In the genomic region with DNA sequence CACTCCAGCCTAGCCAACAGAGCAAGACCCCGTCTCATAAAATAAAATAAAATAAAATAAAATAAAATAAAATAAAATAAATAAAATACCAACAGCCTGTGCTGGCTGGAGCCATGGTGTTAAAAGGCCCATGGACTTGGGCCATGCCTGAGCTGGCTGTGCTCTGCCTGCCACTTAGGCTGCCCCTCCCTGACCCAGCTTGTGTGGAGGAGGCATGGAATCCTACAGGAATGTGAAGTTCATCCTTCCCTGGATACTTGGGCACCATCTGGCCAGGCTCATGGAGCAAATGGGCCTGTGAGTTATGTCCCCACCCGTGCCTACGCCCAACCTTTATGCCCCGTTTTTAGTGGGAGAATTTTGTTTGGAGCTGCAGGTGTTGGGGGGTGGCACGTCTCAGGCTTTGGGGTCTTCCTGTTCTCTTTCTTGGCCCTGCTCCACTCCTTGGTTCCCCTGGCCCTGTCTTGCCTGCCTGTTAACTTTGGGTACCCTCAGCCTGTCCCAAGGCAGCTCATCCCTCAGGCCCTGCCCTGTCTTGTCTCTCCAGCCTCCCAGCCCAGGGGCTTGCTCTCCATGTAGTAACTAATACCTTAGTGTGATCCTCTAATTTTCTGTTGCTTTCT, we compare ENCODE assay signal across 17 cellular contexts. TPM values are rescaled to one million over a fixed set of nuclear protein-coding genes. Genes with fewer than 3 reads are reported as not detected.
DNase-seq lines count a peak whose midpoint lies in the region; ATAC-seq, FAIRE-seq and TF ChIP-seq lines count a peak whose summit lies in the region.
"Had no signal": no experiment of that assay in that cellular context is flagged by ENCODE, and none has a peak within 500 bp of the region (broad histone marks: within the 10 kb centered on the region; RNA-seq: fewer than 3 reads in every experiment).

No MANE protein-coding gene starts in this region.

- in situ Hi-C loops in GM23248 (cut with MboI) (no loop called here), K562 (cut with MboI) (no loop called here)

- H2AFZ ChIP-seq in GM23248 (no peak overlapping the region), K562 (ENCODE audit: low read depth, low read length) (no peak overlapping the region)

- H3K79me2 ChIP-seq in GM23248 (ENCODE audit: insufficient read depth) = peaks cover 96% of the 10 kb centered on the region
- peaks cover 92% of the 10 kb centered on the region for H3K79me2 ChIP-seq in K562 (ENCODE audit: control insufficient read depth, insufficient read depth, low read length)

- H4K20me1 ChIP-seq in GM23248 (ENCODE audit: insufficient read depth) (no peaks in the 10 kb centered on the region), K562 (replicated peaks; ENCODE audit: control insufficient read depth, insufficient read depth, low read length) (peaks cover 61% of the 10 kb centered on the region)

- intact Hi-C loops in CD4-positive, alpha-beta T cell (cut with DNase I, micrococcal nuclease) = no loop called here
- intact Hi-C loops in K562 (cut with micrococcal nuclease) = no loop called here
- intact Hi-C loops in A673 (cut with micrococcal nuclease; ENCODE audit: unreplicated experiment) = no loop called here
- intact Hi-C loops in adrenal gland (cut with DNase I) = no loop called here

- H3K27ac Mint-ChIP-seq in CD4-positive, alpha-beta T cell = peak overlapping the region; percentile 83
- H3K27ac Mint-ChIP-seq in nephron = peak overlapping the region in 2 of 3 experiments; percentile 18 to 24

- BruUV-seq in K562 (replicated peaks; lab: Mats Ljungman, UMichigan) = no TSS peak
- BruUV-seq in A673 (replicated peaks; lab: Mats Ljungman, UMichigan) = no TSS peak

- peaks cover 17% of the 10 kb centered on the region for H3K9me3 ChIP-seq in CD4-positive, alpha-beta T cell (ENCODE audit: control insufficient read depth, low read length)
- H3K9me3 ChIP-seq in GM23248 (ENCODE audit: low read depth) = no peaks in the 10 kb centered on the region
- no peaks in the 10 kb centered on the region for H3K9me3 ChIP-seq in K562 (replicated peaks; ENCODE audit: control insufficient read depth, insufficient read depth, low read depth, low read length)
- H3K9me3 ChIP-seq in A673 (ENCODE audit: low read depth, low read length, poor library complexity, severe bottlenecking) = peaks cover 19% of the 10 kb centered on the region
- peaks cover 0 to 22% (median 10%) of the 10 kb centered on the region in 3 donors for H3K9me3 ChIP-seq in adrenal gland (replicated peaks in 1 of 3)
- H3K9me3 ChIP-seq: body of pancreas had no signal

- H3K4me3 Mint-ChIP-seq in CD4-positive, alpha-beta T cell = no peak overlapping the region
- H3K4me3 Mint-ChIP-seq in nephron = no peak overlapping the region

- H3K4me2 ChIP-seq in GM23248 (ENCODE audit: unreplicated experiment) (no peak overlapping the region), K562 (ENCODE audit: insufficient read depth, low read length) (no peak overlapping the region)
- H3K4me2 ChIP-seq: KMS-11 had no signal

- POLR2A ChIA-PET in CD4-positive, alpha-beta T cell (lab: Charles Lee) = no interaction called here
- POLR2A ChIA-PET in K562 (lab: Yijun Ruan, JAX) (interaction anchor here (0.9 to 80.1 kb wide), 4 partner anchors 16 to 45 kb away, joined by 3 to 3476 read pairs (median 177); partner anchors contain the start of genes BCR and RAB36), A673 (lab: Charles Lee; ENCODE audit: low non-redundant PET) (no interaction called here)

- no peak for TF ChIP-seq EP300 in K562 (IDR thresholded peaks at IDR 0.05; ENCODE audit: low read length)

- H3K27me3 ChIP-seq in CD4-positive, alpha-beta T cell (ENCODE audit: control insufficient read depth, insufficient read depth, low read length) = no peaks in the 10 kb centered on the region
- H3K27me3 ChIP-seq in GM23248 (replicated peaks; ENCODE audit: insufficient read depth) (no peaks in the 10 kb centered on the region), K562 (ENCODE audit: control insufficient read depth in 2 of 2, insufficient read depth in 2 of 2, low read length in 2 of 2) (no peaks in the 10 kb centered on the region), A673 (replicated peaks; ENCODE audit: insufficient read depth, low read depth, low read length, poor library complexity) (no peaks in the 10 kb centered on the region), adrenal gland (no peaks in the 10 kb centered on the region)
- H3K27me3 ChIP-seq: body of pancreas had no signal

- no peak for ATAC-seq in CD4-positive, alpha-beta T cell (ENCODE audit: poor library complexity)
- ATAC-seq in K562 = no peak
- ATAC-seq in HG03565 (IDR thresholded peaks at IDR 0.05; ENCODE audit: unreplicated experiment) = no peak
- ATAC-seq: body of pancreas had no signal

- H3K9me3 Mint-ChIP-seq in CD4-positive, alpha-beta T cell = peaks cover 6% of the 10 kb centered on the region
- peaks cover 32% of the 10 kb centered on the region for H3K9me3 Mint-ChIP-seq in nephron

- FAIRE-seq in K562 (lab: Jason Lieb, UNC) = no peak

- peaks cover 27% of the 10 kb centered on the region for H3F3A ChIP-seq in GM23248 (ENCODE audit: insufficient read depth)

- no peak overlapping the region for H3K4me3 ChIP-seq in GM23248
- H3K4me3 ChIP-seq in K562 = no peak overlapping the region
- no peak overlapping the region for H3K4me3 ChIP-seq in A673 (ENCODE audit: low read depth, low read length, poor library complexity, severe bottlenecking)
- no peak overlapping the region for H3K4me3 ChIP-seq in adrenal gland
- H3K4me3 ChIP-seq: body of pancreas had no signal

- no peak for TF ChIP-seq CTCF in CD4-positive, alpha-beta T cell (IDR thresholded peaks at IDR 0.05)
- TF ChIP-seq CTCF in K562 (IDR thresholded peaks at IDR 0.05 in 2 of 3, conservative IDR thresholded peaks at IDR 0.05 in 1 of 3; ENCODE audit: insufficient read depth in 2 of 3, low read depth in 1 of 3, low read length in 3 of 3) = no peak
- TF ChIP-seq CTCF in nephron (IDR thresholded peaks at IDR 0.05; ENCODE audit: unreplicated experiment in 3 of 3) = no peak
- no peak for TF ChIP-seq CTCF in A673 (conservative IDR thresholded peaks at IDR 0.05; ENCODE audit: low read depth, low read length)
- no peak for TF ChIP-seq CTCF in adrenal gland (IDR thresholded peaks at IDR 0.05)

- TF ChIP-seq POLR2A in K562 (conservative IDR thresholded peaks at IDR 0.05) (no peak), adrenal gland (IDR thresholded peaks at IDR 0.05) (no peak)

- no peak overlapping the region for H3K27ac ChIP-seq in CD4-positive, alpha-beta T cell (ENCODE audit: low read depth, low read length)
- H3K27ac ChIP-seq in GM23248 (no peak overlapping the region), K562 (ENCODE audit: extremely low read depth, low read depth, low read length) (no peak overlapping the region), A673 (ENCODE audit: low read depth, low read length, poor library complexity, severe bottlenecking) (no peak overlapping the region), adrenal gland (no peak overlapping the region)
- H3K27ac ChIP-seq: body of pancreas, HL-60, KMS-11 had no signal

- H3K4me1 ChIP-seq in GM23248 (ENCODE audit: insufficient read depth) = peaks cover 39% of the 10 kb centered on the region
- peaks cover 3 to 13% of the 10 kb centered on the region in 2 experiments; a peak in 3 of 5 replicates for H3K4me1 ChIP-seq in K562 (replicated peaks in 1 of 2; ENCODE audit: control insufficient read depth in 2 of 2, insufficient read depth in 2 of 2, low read length in 2 of 2)
- H3K4me1 ChIP-seq in A673 (ENCODE audit: insufficient read depth, low read length, poor library complexity, severe bottlenecking) = peaks cover 12% of the 10 kb centered on the region
- peaks cover 0 to 21% of the 10 kb centered on the region in 2 donors for H3K4me1 ChIP-seq in adrenal gland (replicated peaks in 1 of 2)

- no peaks in the 10 kb centered on the region for H3K27me3 Mint-ChIP-seq in CD4-positive, alpha-beta T cell
- H3K27me3 Mint-ChIP-seq in nephron (ENCODE audit: low read depth) = no peaks in the 10 kb centered on the region

- no peaks in the 10 kb centered on the region for H3K36me3 ChIP-seq in GM23248 (ENCODE audit: low read depth)
- peaks cover 13% of the 10 kb centered on the region; the same call in 2 of the 3 replicates for H3K36me3 ChIP-seq in K562 (ENCODE audit: control insufficient read depth, insufficient read depth, low read length)
- peaks cover 11% of the 10 kb centered on the region for H3K36me3 ChIP-seq in A673 (ENCODE audit: insufficient read depth, low read length, poor library complexity, severe bottlenecking)
- H3K36me3 ChIP-seq in adrenal gland (replicated peaks in 1 of 2) = no peaks in the 10 kb centered on the region

- CTCF ChIA-PET in CD4-positive, alpha-beta T cell (lab: Charles Lee) = no interaction called here
- CTCF ChIA-PET in K562 (lab: Yijun Ruan, JAX; ENCODE audit: low intra/inter-chr PET ratio) (no interaction called here), A673 (lab: Charles Lee) (no interaction called here)

- peaks cover 65% of the 10 kb centered on the region for H3K4me1 Mint-ChIP-seq in CD4-positive, alpha-beta T cell (ENCODE audit: low read depth)
- peaks cover 43% of the 10 kb centered on the region for H3K4me1 Mint-ChIP-seq in nephron

- H3K9me1 ChIP-seq in K562 (ENCODE audit: control insufficient read depth, insufficient read depth, low read length) = peaks cover 30% of the 10 kb centered on the region

- H3K9me2 ChIP-seq in GM23248 (ENCODE audit: insufficient read depth) = no peaks in the 10 kb centered on the region

- no peak for TF ChIP-seq RAD21 in K562 (CRISPR knock-in tag; conservative IDR thresholded peaks at IDR 0.05 in 1 of 2, IDR thresholded peaks at IDR 0.05 in 1 of 2)

- DNase-seq in CD4-positive, alpha-beta T cell = no peak
- peak; percentile 32 for DNase-seq in GM23248
- DNase-seq in K562 (ENCODE audit: extremely low read depth in 1 of 4, low spot score in 3 of 4) = peak in 3 of 4 experiments; percentile 50 to 60 (median 60)
- DNase-seq in A673 (ENCODE audit: low spot score) = no peak
- no peak for DNase-seq in adrenal gland
- DNase-seq: activated gamma-delta T cell treated with Interleukin-2 at 50 U/mL for 16 hours, body of pancreas, C1 segment of cervical spinal cord, dermis blood vessel endothelial cell, DMS79, erythroblast, NCI-H1105 treated with DMSO at 0.1 percent for 48 hours, NCI-H2171 had no signal

- WGBS in GM23248 (ENCODE audit: low coverage in 1 of 2, low lambda C conversion rate in 2 of 2, missing lambda C conversion rate in 2 of 2), 2 experiments = 83 to 89% methylated on average over 5 of the region's 5 CpGs
- 84% methylated on average over 5 of the region's 5 CpGs for WGBS in K562 (ENCODE audit: insufficient coverage, low coverage, missing lambda C conversion rate)
- 95 to 100% (median 97%) methylated on average over 5 of the region's 5 CpGs for WGBS in adrenal gland, 4 donors

- no peak overlapping the region for H3K9ac ChIP-seq in GM23248
- peak overlapping the region in 1 of 2 experiments; percentile 21; a peak in 2 of 4 replicates for H3K9ac ChIP-seq in K562 (ENCODE audit: insufficient read depth in 1 of 2, low read depth in 2 of 2, low read length in 2 of 2)
- H3K9ac ChIP-seq: KMS-11 had no signal

- H3K36me3 Mint-ChIP-seq in CD4-positive, alpha-beta T cell (ENCODE audit: low read depth) = peaks cover 37% of the 10 kb centered on the region
- H3K36me3 Mint-ChIP-seq in nephron (ENCODE audit: low read depth) = peaks cover 49% of the 10 kb centered on the region

RNA-seq across cellular contexts. Expression of gene BCR, which starts 51.3 kb away (rescaled TPM):
- total RNA-seq in CD4-positive, alpha-beta T cell = 10 to 100 TPM; 60.0 to 64.8 TPM
- total RNA-seq in GM23248 (2014; rRNA removed; shearing (Covaris generic)) = 30.0 and 30.6 TPM in 2 replicates
- 3.3 and 4.7 TPM in 2 replicates for polyA plus RNA-seq in GM23248 (2016; fragmentation: Nextera tagmentation; extraction: Ambion mirVana)
- 234 and 446 TPM in 2 replicates for total RNA-seq in K562 (2011; cell fraction: chromatin; rRNA removed; ENCODE audit: low replicate concordance)
- total RNA-seq in K562 (2011; cell fraction: nucleolus; rRNA removed) = 279 and 314 TPM in 2 replicates
- total RNA-seq in K562 (2011; cell fraction: nucleoplasm; rRNA removed) = 196 and 222 TPM in 2 replicates
- total RNA-seq in K562 (2014; rRNA removed) = 81.7 and 100 TPM in 2 replicates
- 27.5 and 45.6 TPM in 2 replicates for total RNA-seq in K562 (2014; rRNA removed; fragmentation: Illumina TruSeq; extraction: Trizol)
- total RNA-seq in K562 (2015; rRNA removed; fragmentation: Illumina TruSeq; extraction: Trizol) = 65.7 and 68.4 TPM in 2 replicates
- 144 and 150 TPM in 2 replicates for total RNA-seq in K562 (2021)
- 20.9 and 36.8 TPM in 2 replicates for polyA plus RNA-seq in K562 (2011; rRNA removed)
- 26.4 and 31.1 TPM in 2 replicates for polyA plus RNA-seq in K562 (2011; cell fraction: cytosol; rRNA removed)
- polyA plus RNA-seq in K562 (2011; cell fraction: nucleus; rRNA removed) = 57.9 and 76.9 TPM in 2 replicates
- 73.9 and 75.3 TPM in 2 replicates for polyA plus RNA-seq in K562 (2012)
- 45.8 and 60.4 TPM in 2 replicates for polyA plus RNA-seq in K562 (2014; fragmentation: Illumina TruSeq; extraction: Trizol)
- polyA plus RNA-seq in K562 (2014; fragmentation: Nextera tagmentation; extraction: Ambion mirVana) = under 1 TPM; 0.41 to 0.70 TPM
- polyA plus RNA-seq in K562 (2014; rRNA removed) = 34.9 and 36.1 TPM in 2 replicates
- 113 and 124 TPM in 2 replicates for polyA minus RNA-seq in K562 (2011; rRNA and poly(A)+ RNA removed)
- 132 and 181 TPM in 2 replicates for polyA minus RNA-seq in K562 (2011; cell fraction: cytosol; rRNA and poly(A)+ RNA removed)
- polyA minus RNA-seq in K562 (2011; cell fraction: nucleus; rRNA and poly(A)+ RNA removed) = 138 and 300 TPM in 2 replicates
- total RNA-seq in A673 (2021) = 62.5 and 63.1 TPM in 2 replicates
- total RNA-seq in adrenal gland = 10 to 100 TPM; 37.4 to 64.3 (median 50.6) TPM
- polyA plus RNA-seq in adrenal gland = 10 to 100 TPM; 18.7 to 26.5 (median 23.7) TPM

Comparison
In these comparisons a context has a peak if more than half of its experiments do, and no peak if none do; other contexts are left out.
1. DNase-seq: peak in GM23248 (single experiment) and K562 (3 of 4); none in CD4-positive, alpha-beta T cell (0 of 10), A673 (single experiment) and adrenal gland (0 of 7).